11 cellular contexts compared by ENCODE assay signal in genomic region chr19:6439743-6440142, GRCh38. TPM values are rescaled to one million over a fixed set of nuclear protein-coding genes. Genes with fewer than 3 reads are reported as not detected.
"Had no signal": no experiment of that assay in that cellular context is flagged by ENCODE, and none has a peak within 500 bp of the region (broad histone marks: within the 10 kb centered on the region; RNA-seq: fewer than 3 reads in every experiment).

No MANE protein-coding gene starts in this region.

- H3K27ac ChIP-seq: GM23248 had no signal

- ATAC-seq: HCT116 had no signal

- H3K4me3 ChIP-seq: GM23248, HAP-1 had no signal

- H3K4me3 Mint-ChIP-seq: HFFc6, IgD-negative memory B cell had no signal

- H3K9ac ChIP-seq: GM23248 had no signal

- DNase-seq: GM23248, GOT3, H7, HFFc6, KG1 had no signal

- H3K9me3 Mint-ChIP-seq: HFFc6, IgD-negative memory B cell had no signal

- H2AFZ ChIP-seq: GM23248 had no signal

- H3K27me3 Mint-ChIP-seq: IgD-negative memory B cell had no signal

- H3K36me3 ChIP-seq: HAP-1 had no signal

- FAIRE-seq: HTR-8/SVneo had no signal

- H3K9me3 ChIP-seq: HAP-1 had no signal

- H3K4me1 ChIP-seq: HAP-1 had no signal

- H3K27ac Mint-ChIP-seq: HFFc6 had no signal

RNA-seq across cellular contexts. Expression of gene SLC25A41, which starts 6.2 kb away (rescaled TPM):
- total RNA-seq: GM23248, H4, HFFc6 had no signal
- polyA plus RNA-seq: GM23248, IgD-negative memory B cell had no signal

RNA-seq across cellular contexts. Expression of gene CRB3, which starts 24.3 kb away (rescaled TPM):
- total RNA-seq: GM23248, H4, HFFc6 had no signal
- polyA plus RNA-seq: GM23248 had no signal

RNA-seq across cellular contexts. Expression of gene DENND1C, which starts 41.8 kb away (rescaled TPM):
- total RNA-seq: GM23248, HFFc6, HT-29 had no signal
- polyA plus RNA-seq: GM23248 had no signal
